In the genomic region with DNA sequence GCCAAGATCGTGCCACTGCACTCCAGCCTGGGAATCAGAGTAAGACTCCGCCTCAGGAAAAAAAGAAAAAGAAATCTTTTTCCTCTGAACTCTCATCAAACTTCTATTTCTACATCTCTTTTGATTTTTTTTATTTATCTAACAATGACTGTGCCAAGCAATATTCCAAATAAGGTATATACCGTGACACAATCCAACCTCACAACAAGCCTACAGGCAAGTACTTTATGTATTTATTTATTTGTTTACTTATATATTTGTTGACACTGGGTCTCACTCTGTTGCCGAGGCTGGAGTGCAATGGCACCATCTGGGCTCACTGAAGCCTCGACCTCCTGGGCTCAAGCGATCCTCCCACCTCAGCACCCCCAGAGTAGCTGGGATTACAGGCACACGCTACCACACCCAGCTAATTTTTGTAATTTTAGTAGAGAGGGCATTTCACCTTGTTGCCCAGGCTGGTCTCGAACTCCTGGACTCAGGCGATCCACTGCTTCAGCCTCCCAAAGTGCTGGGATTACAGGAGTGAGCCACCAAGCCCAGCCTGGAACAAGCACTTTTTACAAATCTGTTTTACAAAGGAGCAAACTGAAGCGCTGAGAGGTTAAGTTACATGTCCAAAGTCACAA, we compare ENCODE assay signal across 12 cellular contexts.
DNase-seq lines count a peak whose midpoint lies in the region; ATAC-seq, FAIRE-seq and TF ChIP-seq lines count a peak whose summit lies in the region.
"Had no signal": no experiment of that assay in that cellular context is flagged by ENCODE, and none has a peak within 500 bp of the region (broad histone marks: within the 10 kb centered on the region; RNA-seq: fewer than 3 reads in every experiment).

No MANE protein-coding gene starts in this region.

- peaks cover 32% of the 10 kb centered on the region for H3K79me2 ChIP-seq in PC-9 (ENCODE audit: low read depth)

- TF ChIP-seq EP300 in A549 (IDR thresholded peaks at IDR 0.05), result peak; percentile 15 to 16; a peak in 1 of 5 replicates

- H3K4me1 Mint-ChIP-seq in stimulated activated effector memory CD8-positive, alpha-beta T cell treated with anti-CD3 and anti-CD28 coated beads, Interleukin-12 subunit alpha, Interleukin-12 subunit beta, amount 100 ng/mL, for 72 hours, result peaks cover 28% of the 10 kb centered on the region

- H3K9me3 Mint-ChIP-seq in stimulated activated effector memory CD8-positive, alpha-beta T cell treated with anti-CD3 and anti-CD28 coated beads, Interleukin-12 subunit alpha, Interleukin-12 subunit beta, amount 100 ng/mL, for 72 hours, result no peaks in the 10 kb centered on the region
- H3K9me3 Mint-ChIP-seq: effector memory CD8-positive, alpha-beta T cell had no signal

- no peak overlapping the region for H3K27ac Mint-ChIP-seq in stimulated activated effector memory CD8-positive, alpha-beta T cell treated with anti-CD3 and anti-CD28 coated beads, Interleukin-12 subunit alpha, Interleukin-12 subunit beta, amount 100 ng/mL, for 72 hours
- H3K27ac Mint-ChIP-seq: B cell; effector memory CD8-positive, alpha-beta T cell had no signal

- H3K36me3 ChIP-seq in PC-9 (ENCODE audit: low read depth) (no peaks in the 10 kb centered on the region), esophagus squamous epithelium (no peaks in the 10 kb centered on the region), aorta (ENCODE audit: control insufficient read depth in 1 of 2, insufficient read depth in 2 of 2, low read length in 1 of 2) (no peaks in the 10 kb centered on the region)

- H3K4me2 ChIP-seq in A549 (peak overlapping the region; percentile 63), PC-9 (peak overlapping the region; percentile 49)

- no peak overlapping the region for H3K4me3 Mint-ChIP-seq in stimulated activated effector memory CD8-positive, alpha-beta T cell treated with anti-CD3 and anti-CD28 coated beads, Interleukin-12 subunit alpha, Interleukin-12 subunit beta, amount 100 ng/mL, for 72 hours
- H3K4me3 Mint-ChIP-seq: B cell; effector memory CD8-positive, alpha-beta T cell had no signal

- no peak for TF ChIP-seq RAD21 in A549 (conservative IDR thresholded peaks at IDR 0.05 in 1 of 2, IDR thresholded peaks at IDR 0.05 in 1 of 2)

- 55% methylated on average over 10 of the region's 10 CpGs for WGBS in A549 (ENCODE audit: missing lambda C conversion rate)
- 66 to 78% methylated on average over 8 to 10 of the region's 10 CpGs for WGBS in esophagus squamous epithelium, 2 donors
- WGBS in aorta, 2 donors, result 73 to 78% methylated on average over 10 of the region's 10 CpGs

- H2AFZ ChIP-seq in PC-9, result no peak overlapping the region

- POLR2A ChIA-PET in A549 (lab: Yijun Ruan, JAX), result interaction anchor here (1.1 to 2.4 kb wide), 5 partner anchors 15 to 102 kb away, joined by 3 to 69 read pairs (median 19); a partner anchor contains a TSS
- POLR2A ChIA-PET in PC-9 (lab: Charles Lee; ENCODE audit: unreplicated experiment), result no interaction called here

- no peak for ATAC-seq in A549
- ATAC-seq in sciatic nerve, result no peak
- no peak for ATAC-seq in stimulated activated effector memory CD8-positive, alpha-beta T cell treated with anti-CD3 and anti-CD28 coated beads, Interleukin-12 subunit alpha, Interleukin-12 subunit beta, amount 100 ng/mL, for 72 hours
- no peak for ATAC-seq in aorta (ENCODE audit: low FRiP score)
- ATAC-seq: effector memory CD8-positive, alpha-beta T cell had no signal

- peaks cover 64% of the 10 kb centered on the region for H3F3A ChIP-seq in PC-9 (ENCODE audit: insufficient read depth, low read depth)

- no peak for FAIRE-seq in A549 (lab: Jason Lieb, UNC)

- H3K4me3 ChIP-seq in A549 (no peak overlapping the region), PC-9 (no peak overlapping the region), esophagus squamous epithelium (no peak overlapping the region), aorta (ENCODE audit: low read length in 2 of 2) (no peak overlapping the region)

- TF ChIP-seq POLR2A in A549 (IDR thresholded peaks at IDR 0.05; ENCODE audit: low read length) (no peak), esophagus squamous epithelium (IDR thresholded peaks at IDR 0.05) (no peak)

- no peaks in the 10 kb centered on the region for H4K20me1 ChIP-seq in PC-9 (ENCODE audit: insufficient read depth)

- no peaks in the 10 kb centered on the region for H3K9me3 ChIP-seq in A549
- H3K9me3 ChIP-seq in PC-9 (ENCODE audit: insufficient read depth, low read depth), result peaks cover 4% of the 10 kb centered on the region; the same call in 1 of the 2 replicates
- H3K9me3 ChIP-seq in esophagus squamous epithelium, result no peaks in the 10 kb centered on the region
- no peaks in the 10 kb centered on the region for H3K9me3 ChIP-seq in aorta (ENCODE audit: control insufficient read depth, low read length)

- H3K27me3 ChIP-seq in PC-9 (ENCODE audit: insufficient read depth, low read depth) (no peaks in the 10 kb centered on the region), esophagus squamous epithelium (no peaks in the 10 kb centered on the region), aorta (ENCODE audit: control insufficient read depth in 1 of 2, insufficient read depth in 2 of 2, low read length in 1 of 2) (no peaks in the 10 kb centered on the region)

- CTCF ChIA-PET in A549 (lab: Yijun Ruan, JAX) (interaction anchor here (0.7 to 10.8 kb wide), 9 partner anchors 8 to 128 kb away, joined by 3 to 168 read pairs (median 4); no protein-coding TSS in a partner anchor), PC-9 (lab: Charles Lee) (no interaction called here)

- H3K36me3 Mint-ChIP-seq in stimulated activated effector memory CD8-positive, alpha-beta T cell treated with anti-CD3 and anti-CD28 coated beads, Interleukin-12 subunit alpha, Interleukin-12 subunit beta, amount 100 ng/mL, for 72 hours, result peaks cover 14% of the 10 kb centered on the region

- peak in 1 of 2 experiments; percentile 79 for DNase-seq in A549 (ENCODE audit: low read depth in 1 of 2, low spot score in 1 of 2)
- DNase-seq in PC-9, result no peak
- DNase-seq in esophagus squamous epithelium (lab: John Stamatoyannopoulos, UW), result no peak
- peak; percentile 28 for DNase-seq in sciatic nerve (ENCODE audit: low spot score)
- DNase-seq in CD1c-positive myeloid dendritic cell (ENCODE audit: extremely low spot score), result no peak
- DNase-seq in MV-4-11 (lab: John Stamatoyannopoulos, UW), result no peak
- no peak for DNase-seq in stimulated activated effector memory CD8-positive, alpha-beta T cell treated with anti-CD3 and anti-CD28 coated beads, Interleukin-12 subunit alpha, Interleukin-12 subunit beta, amount 100 ng/mL, for 72 hours (ENCODE audit: low spot score in 2 of 2)
- no peak for DNase-seq in aorta
- DNase-seq: effector memory CD8-positive, alpha-beta T cell; NCI-H2227 treated with DMSO at 0.1 percent for 48 hours; T-helper 9 cell had no signal

- H3K9me2 ChIP-seq in PC-9 (ENCODE audit: insufficient read depth), result no peaks in the 10 kb centered on the region

- H3K27ac ChIP-seq in A549 (peak overlapping the region; percentile 95 to 97), PC-9 (peak overlapping the region; percentile 98), esophagus squamous epithelium (peak overlapping the region; percentile 85 to 100 (median 98)), aorta (ENCODE audit: low read depth in 1 of 2, low read length in 2 of 2) (peak overlapping the region in 1 of 2 donors; percentile 60)

- no TSS peak for BruUV-seq in PC-9 (replicated peaks; lab: Mats Ljungman, UMichigan)

- intact Hi-C loops in PC-9 (cut with micrococcal nuclease; ENCODE audit: unreplicated experiment) (no loop called here), esophagus squamous epithelium (cut with DNase I) (loop anchor here (5.0 kb wide), 1 partner anchor 112 kb away; no protein-coding TSS in a partner anchor), sciatic nerve (cut with DNase I) (loop anchor here (5.0 kb wide), 1 partner anchor 112 kb away; no protein-coding TSS in a partner anchor), aorta (cut with DNase I) (loop anchor here in 1 of 2 donors (5.0 kb wide), 1 partner anchor 97 kb away; a partner anchor contains a TSS)

- TF ChIP-seq CTCF in A549 (IDR thresholded peaks at IDR 0.05) (no peak), PC-9 (conservative IDR thresholded peaks at IDR 0.05) (no peak), esophagus squamous epithelium (IDR thresholded peaks at IDR 0.05) (no peak)

- peaks cover 51% of the 10 kb centered on the region for H3K4me1 ChIP-seq in A549
- H3K4me1 ChIP-seq in PC-9 (replicated peaks; ENCODE audit: insufficient read depth), result peaks cover 64% of the 10 kb centered on the region
- peaks cover 27 to 82% (median 38%) of the 10 kb centered on the region in 3 donors for H3K4me1 ChIP-seq in esophagus squamous epithelium
- H3K4me1 ChIP-seq in aorta (ENCODE audit: control insufficient read depth in 1 of 2, insufficient read depth in 2 of 2, low read length in 2 of 2), result peaks cover 0 to 2% of the 10 kb centered on the region in 2 donors

TF ChIP-seq in A549, 52 proteins besides CTCF, POLR2A, EP300 and RAD21 (continues in another document):
- peak; percentile 64; the same call in 1 of the 2 replicates for TF ChIP-seq ZSCAN20 (CRISPR knock-in tag; IDR thresholded peaks at IDR 0.05)
- TF ChIP-seq HOXA7 (CRISPR knock-in tag; IDR thresholded peaks at IDR 0.05), result no peak
- TF ChIP-seq, protein P1, sequence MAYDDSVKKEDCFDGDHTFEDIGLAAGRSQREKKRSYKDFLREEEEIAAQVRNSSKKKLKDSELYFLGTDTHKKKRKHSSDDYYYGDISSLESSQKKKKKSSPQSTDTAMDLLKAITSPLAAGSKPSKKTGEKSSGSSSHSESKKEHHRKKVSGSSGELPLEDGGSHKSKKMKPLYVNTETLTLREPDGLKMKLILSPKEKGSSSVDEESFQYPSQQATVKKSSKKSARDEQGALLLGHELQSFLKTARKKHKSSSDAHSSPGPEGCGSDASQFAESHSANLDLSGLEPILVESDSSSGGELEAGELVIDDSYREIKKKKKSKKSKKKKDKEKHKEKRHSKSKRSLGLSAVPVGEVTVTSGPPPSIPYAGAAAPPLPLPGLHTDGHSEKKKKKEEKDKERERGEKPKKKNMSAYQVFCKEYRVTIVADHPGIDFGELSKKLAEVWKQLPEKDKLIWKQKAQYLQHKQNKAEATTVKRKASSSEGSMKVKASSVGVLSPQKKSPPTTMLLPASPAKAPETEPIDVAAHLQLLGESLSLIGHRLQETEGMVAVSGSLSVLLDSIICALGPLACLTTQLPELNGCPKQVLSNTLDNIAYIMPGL (CRISPR knock-in tag; IDR thresholded peaks at IDR 0.05; ENCODE audit: borderline replicate concordance), result no peak
- no peak for TF ChIP-seq FOSL2 (IDR thresholded peaks at IDR 0.05)
- TF ChIP-seq FOSL2 (CRISPR knock-in tag; IDR thresholded peaks at IDR 0.05), result peak; percentile 59
- no peak for TF ChIP-seq CBX2 (IDR thresholded peaks at IDR 0.05; ENCODE audit: borderline replicate concordance, low read depth)
- TF ChIP-seq SMC3 (IDR thresholded peaks at IDR 0.05), result no peak
- TF ChIP-seq, protein P2, sequence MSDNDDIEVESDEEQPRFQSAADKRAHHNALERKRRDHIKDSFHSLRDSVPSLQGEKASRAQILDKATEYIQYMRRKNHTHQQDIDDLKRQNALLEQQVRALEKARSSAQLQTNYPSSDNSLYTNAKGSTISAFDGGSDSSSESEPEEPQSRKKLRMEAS (IDR thresholded peaks at IDR 0.05), result no peak
- no peak for TF ChIP-seq GATA3 (IDR thresholded peaks at IDR 0.05; ENCODE audit: borderline replicate concordance)
- TF ChIP-seq RARB (CRISPR knock-in tag; IDR thresholded peaks at IDR 0.05), result no peak
